9 cellular contexts compared by ENCODE assay signal in the genomic region with DNA sequence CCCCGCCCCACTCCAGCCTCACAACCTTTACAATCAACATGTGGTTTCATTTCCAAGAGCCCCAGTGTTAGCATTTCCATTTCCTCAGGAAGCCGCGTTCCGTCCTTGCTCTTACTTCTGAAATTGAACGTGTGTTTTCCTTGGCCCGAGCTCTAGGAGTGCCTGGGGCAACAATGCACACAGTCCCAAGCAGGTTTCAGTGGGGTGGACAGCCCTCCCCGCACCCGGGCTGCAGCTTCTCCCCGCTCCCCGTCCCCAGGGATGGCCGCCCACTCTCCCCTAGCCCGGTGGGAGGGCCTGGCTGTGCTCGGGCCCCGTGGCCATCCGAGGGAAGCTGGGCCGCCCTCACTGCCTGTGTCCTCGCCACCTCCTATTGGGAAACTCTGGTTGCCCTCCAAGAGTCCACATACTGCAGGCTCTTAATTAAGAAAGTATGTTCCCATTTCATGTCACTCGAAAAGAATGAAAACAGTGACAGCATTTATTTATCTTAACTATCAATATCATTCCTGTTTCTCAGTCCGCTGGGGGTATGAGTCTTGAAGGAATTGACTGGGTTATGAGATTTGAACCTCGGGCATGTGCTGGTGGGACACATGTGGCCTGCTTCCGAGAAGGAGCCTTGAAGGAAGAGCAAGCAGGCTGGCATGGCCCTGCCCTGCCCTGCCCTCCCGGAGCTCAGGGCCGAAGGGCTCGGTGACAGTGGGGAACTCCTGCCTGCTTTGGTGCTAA.
DNase-seq lines count a peak whose midpoint lies in the region; ATAC-seq and TF ChIP-seq lines count a peak whose summit lies in the region.
"Had no signal": no experiment of that assay in that cellular context is flagged by ENCODE, and none has a peak within 500 bp of the region (broad histone marks: within the 10 kb centered on the region; RNA-seq: fewer than 3 reads in every experiment).

No MANE protein-coding gene starts in this region.

- H2AK5ac ChIP-seq in mesendoderm (ENCODE audit: low read length) = no peak overlapping the region

- DNase-seq in GOT3 (lab: John Stamatoyannopoulos, UW) (peak; percentile 50), mammary epithelial cell (peak; percentile 5), left kidney (ENCODE audit: low read depth, low spot score) (peak; percentile 51), NCI-H2029 (lab: John Stamatoyannopoulos, UW) (no peak), SKM-1 treated with dmso at 0.1 percent for 144 hours (lab: John Stamatoyannopoulos, UW; ENCODE audit: unreplicated experiment) (no peak), mesendoderm (no peak)
- DNase-seq: activated gamma-delta T cell treated with Interleukin-2 at 50 U/mL for 16 hours had no signal

- peak overlapping the region; percentile 58 for H3K4me2 ChIP-seq in mammary epithelial cell (ENCODE audit: insufficient read depth, low read depth, low read length)
- H3K4me2 ChIP-seq in mesendoderm (ENCODE audit: low read length) = no peak overlapping the region

- dilution Hi-C loops in mammary epithelial cell (cut with HindIII; ENCODE audit: low sequenced_read_pairs) = no loop called here

- H3K9ac ChIP-seq in mammary epithelial cell (ENCODE audit: insufficient read depth, low read length) (no peak overlapping the region), stomach smooth muscle (ENCODE audit: low read length in 2 of 2) (no peak overlapping the region), mesendoderm (ENCODE audit: low read length) (no peak overlapping the region)

- no peak overlapping the region for H3K23ac ChIP-seq in mesendoderm (ENCODE audit: low read length)

- no peaks in the 10 kb centered on the region for H3K36me3 ChIP-seq in mammary epithelial cell (ENCODE audit: insufficient read depth, low read length)
- no peaks in the 10 kb centered on the region for H3K36me3 ChIP-seq in stomach smooth muscle (ENCODE audit: control insufficient read depth in 2 of 2, insufficient read depth in 2 of 2, low read length in 2 of 2)
- no peaks in the 10 kb centered on the region for H3K36me3 ChIP-seq in mesendoderm (ENCODE audit: control insufficient read depth, insufficient read depth, low read length)

- H4K20me1 ChIP-seq in mammary epithelial cell (ENCODE audit: insufficient read depth, low read length) = no peaks in the 10 kb centered on the region

- ATAC-seq in HG03469 (IDR thresholded peaks at IDR 0.05; ENCODE audit: unreplicated experiment) = no peak

- no peaks in the 10 kb centered on the region for H3K27me3 ChIP-seq in mammary epithelial cell (ENCODE audit: insufficient read depth, low read length)
- no peaks in the 10 kb centered on the region for H3K27me3 ChIP-seq in stomach smooth muscle (ENCODE audit: control insufficient read depth in 1 of 2, insufficient read depth in 2 of 2, low read length in 2 of 2)
- H3K27me3 ChIP-seq in mesendoderm (ENCODE audit: insufficient read depth, low read length, poor library complexity) = no peaks in the 10 kb centered on the region

- no peaks in the 10 kb centered on the region for H3K9me3 ChIP-seq in mammary epithelial cell (replicated peaks; ENCODE audit: insufficient read depth, low read length)
- no peaks in the 10 kb centered on the region for H3K9me3 ChIP-seq in stomach smooth muscle (ENCODE audit: control insufficient read depth in 2 of 2, low read length in 2 of 2)

- H3K18ac ChIP-seq in mesendoderm (ENCODE audit: low read length) = no peak overlapping the region

- 35% methylated on average over 18 of the region's 24 CpGs for WGBS in mammary epithelial cell (ENCODE audit: low coverage, missing lambda C conversion rate)
- WGBS in mesendoderm (ENCODE audit: extremely low coverage, insufficient coverage, low lambda C conversion rate) = no CpG with 5 or more reads among the region's 24 CpGs

- TF ChIP-seq CTCF in mammary epithelial cell (conservative IDR thresholded peaks at IDR 0.05 in 1 of 2, IDR thresholded peaks at IDR 0.05 in 1 of 2; ENCODE audit: extremely low read depth in 1 of 2, insufficient read depth in 1 of 2, low read depth in 1 of 2, low read length in 2 of 2) = no peak

- no peaks in the 10 kb centered on the region for H3K79me1 ChIP-seq in mesendoderm (ENCODE audit: low read length)

- H3K4me1 ChIP-seq in mammary epithelial cell (ENCODE audit: insufficient read depth, low read length) = peaks cover 5% of the 10 kb centered on the region
- peaks cover 42% of the 10 kb centered on the region for H3K4me1 ChIP-seq in stomach smooth muscle (ENCODE audit: control insufficient read depth, insufficient read depth, low read length)
- peaks cover 4% of the 10 kb centered on the region for H3K4me1 ChIP-seq in mesendoderm (ENCODE audit: control insufficient read depth, low read depth, low read length)

- no peak overlapping the region for H3K56ac ChIP-seq in mesendoderm (ENCODE audit: low read length)

- BruUV-seq in mammary epithelial cell (replicated peaks; lab: Mats Ljungman, UMichigan) = no TSS peak

- H2BK120ac ChIP-seq in mesendoderm (ENCODE audit: low read depth, low read length) = no peak overlapping the region

- no peak overlapping the region for H4K5ac ChIP-seq in mesendoderm (ENCODE audit: low read length)

- H2BK5ac ChIP-seq in mesendoderm (ENCODE audit: low read length) = no peak overlapping the region

- no peak overlapping the region for H3K4ac ChIP-seq in mesendoderm (ENCODE audit: low read depth, low read length)

- CTCF ChIA-PET in mammary epithelial cell (lab: Charles Lee; ENCODE audit: low non-redundant PET) = no interaction called here

- H3K4me3 ChIP-seq in mammary epithelial cell (replicated peaks in 1 of 3; ENCODE audit: insufficient read depth in 1 of 3, low read depth in 2 of 3, low read length in 3 of 3) (no peak overlapping the region), stomach smooth muscle (ENCODE audit: low read length in 2 of 2) (peak overlapping the region in 1 of 2 donors; percentile 22), mesendoderm (ENCODE audit: low read length) (no peak overlapping the region)

- no peak overlapping the region for H2BK15ac ChIP-seq in mesendoderm (replicated peaks; ENCODE audit: low read depth)

- peak overlapping the region; percentile 75 for H2AFZ ChIP-seq in mammary epithelial cell (ENCODE audit: low read depth, low read length)

- intact Hi-C loops in mammary epithelial cell (cut with micrococcal nuclease) = no loop called here

- H4K8ac ChIP-seq in mesendoderm (ENCODE audit: low read depth, low read length) = no peak overlapping the region

- H3K79me2 ChIP-seq in mammary epithelial cell (ENCODE audit: insufficient read depth, low read length) (no peaks in the 10 kb centered on the region), mesendoderm (ENCODE audit: control insufficient read depth, insufficient read depth, low read length) (no peaks in the 10 kb centered on the region)

- in situ Hi-C loops in mammary epithelial cell (cut with MboI; ENCODE audit: low sequenced_read_pairs in 2 of 2) = no loop called here

- H3K27ac ChIP-seq in mammary epithelial cell (ENCODE audit: insufficient read depth, low read depth, low read length) (no peak overlapping the region), stomach smooth muscle (ENCODE audit: low read length) (peak overlapping the region; percentile 53), mesendoderm (ENCODE audit: low read depth, low read length) (no peak overlapping the region)

Comparison
In these comparisons a context has a peak if more than half of its experiments do, and no peak if none do; other contexts are left out.
1. DNase-seq: peak in GOT3 (single experiment), mammary epithelial cell (single experiment) and left kidney (single experiment); none in NCI-H2029 (single experiment), SKM-1 treated with dmso at 0.1 percent for 144 hours (single experiment) and mesendoderm (single experiment).